ENCODE assay signal across 9 cellular contexts in genomic region chr16:68235882-68236803, GRCh38. TPM values are rescaled to one million over a fixed set of nuclear protein-coding genes. Genes with fewer than 3 reads are reported as not detected.
DNase-seq lines count a peak whose midpoint lies in the region; ATAC-seq, FAIRE-seq and TF ChIP-seq lines count a peak whose summit lies in the region.
"Had no signal": no experiment of that assay in that cellular context is flagged by ENCODE, and none has a peak within 500 bp of the region (broad histone marks: within the 10 kb centered on the region; RNA-seq: fewer than 3 reads in every experiment).

Gene ESRP2 (minus strand): TSS chr16:68236127. CDS start chr16:68236045, 82 bp downstream.

- ATAC-seq in Panc1 (peak; percentile 68), left lobe of liver (peak; percentile 56), HG03565 (IDR thresholded peaks at IDR 0.05; ENCODE audit: unreplicated experiment) (no peak), GM19023 (IDR thresholded peaks at IDR 0.05; ENCODE audit: unreplicated experiment) (no peak)

- peaks cover 2% of the 10 kb centered on the region for H3K27me3 Mint-ChIP-seq in activated CD4-positive, alpha-beta T cell treated with anti-CD3 and anti-CD28 coated beads, Interleukin-2, amount 10 ng/mL, durations not matched to agents 24 days and 14 days
- no peaks in the 10 kb centered on the region for H3K27me3 Mint-ChIP-seq in stimulated activated naive CD8-positive, alpha-beta T cell treated with anti-CD3 and anti-CD28 coated beads, Interleukin-15, Interleukin-2, amounts not matched to agents 100 ng/mL and 50 ng/mL, for 24 hours

- H3K27ac ChIP-seq in Panc1 (ENCODE audit: low read length) = peak within 1 kb of the TSS; percentile 93

- POLR2A ChIA-PET in Panc1 (lab: Charles Lee) = no interaction called here

- no peak for FAIRE-seq in bronchial epithelial cell (lab: Jason Lieb, UNC)
- FAIRE-seq: colon had no signal

- H3K36me3 Mint-ChIP-seq in activated CD4-positive, alpha-beta T cell treated with anti-CD3 and anti-CD28 coated beads, Interleukin-2, amount 10 ng/mL, durations not matched to agents 24 days and 14 days (ENCODE audit: low read depth) = peaks cover 4% of the 10 kb centered on the region
- no peaks in the 10 kb centered on the region for H3K36me3 Mint-ChIP-seq in stimulated activated naive CD8-positive, alpha-beta T cell treated with anti-CD3 and anti-CD28 coated beads, Interleukin-15, Interleukin-2, amounts not matched to agents 100 ng/mL and 50 ng/mL, for 24 hours (ENCODE audit: low read depth)

- H3K4me1 ChIP-seq in Panc1 (ENCODE audit: control insufficient read depth, insufficient read depth, low read length) = peaks cover 8% of the 10 kb centered on the region

- in situ Hi-C loops in Panc1 (cut with HindIII; ENCODE audit: low pct_unique_long_range_greater_than_20kb, low sequenced_read_pairs) = no loop called here

- H3K36me3 ChIP-seq in Panc1 (ENCODE audit: control insufficient read depth, insufficient read depth, low read length) (no peaks in the 10 kb centered on the region; the same call in 1 of the 2 replicates), bronchial epithelial cell (ENCODE audit: control insufficient read depth, insufficient read depth, low read length) (peaks cover 15% of the 10 kb centered on the region)

- H3K27me3 ChIP-seq in Panc1 (ENCODE audit: control insufficient read depth, insufficient read depth, low read length) (no peaks in the 10 kb centered on the region), bronchial epithelial cell (ENCODE audit: control insufficient read depth, insufficient read depth, low read length) (no peaks in the 10 kb centered on the region)

- H3K4me3 ChIP-seq in Panc1 (ENCODE audit: low read depth in 2 of 2, low read length in 2 of 2) = peak within 1 kb of the TSS; percentile 62 to 76
- peak within 1 kb of the TSS; percentile 88 for H3K4me3 ChIP-seq in bronchial epithelial cell (ENCODE audit: low read depth, low read length)

- CTCF ChIA-PET in Panc1 (lab: Charles Lee) = no interaction called here

- H3K4me3 Mint-ChIP-seq in activated CD4-positive, alpha-beta T cell treated with anti-CD3 and anti-CD28 coated beads, Interleukin-2, amount 10 ng/mL, durations not matched to agents 24 days and 14 days = peak within 1 kb of the TSS; percentile 92
- H3K4me3 Mint-ChIP-seq in stimulated activated naive CD8-positive, alpha-beta T cell treated with anti-CD3 and anti-CD28 coated beads, Interleukin-15, Interleukin-2, amounts not matched to agents 100 ng/mL and 50 ng/mL, for 24 hours = peak within 1 kb of the TSS; percentile 85

- no peak for TF ChIP-seq CTCF in Panc1 (IDR thresholded peaks at IDR 0.05)
- no peak for TF ChIP-seq CTCF in bronchial epithelial cell (IDR thresholded peaks at IDR 0.05; ENCODE audit: insufficient read depth, low read length, severe bottlenecking)

- BruUV-seq in Panc1 (replicated peaks; lab: Mats Ljungman, UMichigan) = no TSS peak

- H3K4me1 Mint-ChIP-seq in activated CD4-positive, alpha-beta T cell treated with anti-CD3 and anti-CD28 coated beads, Interleukin-2, amount 10 ng/mL, durations not matched to agents 24 days and 14 days = peaks cover 32% of the 10 kb centered on the region
- peaks cover 41% of the 10 kb centered on the region for H3K4me1 Mint-ChIP-seq in stimulated activated naive CD8-positive, alpha-beta T cell treated with anti-CD3 and anti-CD28 coated beads, Interleukin-15, Interleukin-2, amounts not matched to agents 100 ng/mL and 50 ng/mL, for 24 hours (ENCODE audit: low read depth)

- intact Hi-C loops in activated CD4-positive, alpha-beta T cell treated with anti-CD3 and anti-CD28 coated beads, Interleukin-2, amount 10 ng/mL, durations not matched to agents 24 days and 14 days (cut with micrococcal nuclease) = no loop called here
- intact Hi-C loops in Panc1 (cut with micrococcal nuclease; ENCODE audit: unreplicated experiment) = no loop called here

- no peaks in the 10 kb centered on the region for H3K9me3 ChIP-seq in Panc1 (ENCODE audit: control insufficient read depth, insufficient read depth, low read depth, low read length)

- DNase-seq in activated CD4-positive, alpha-beta T cell treated with anti-CD3 and anti-CD28 coated beads, Interleukin-2, amount 10 ng/mL, durations not matched to agents 24 days and 14 days = peak; percentile 82
- DNase-seq in activated CD4-positive, alpha-beta T cell treated with anti-CD3 and anti-CD28 coated beads, Interleukin-2, amount 50 U/mL, for 4 hours = no peak
- DNase-seq in Panc1 (ENCODE audit: low read depth, low spot score) (no peak), bronchial epithelial cell (ENCODE audit: low read depth) (peak; percentile 83), left lobe of liver (ENCODE audit: low spot score) (peak; percentile 97)

- no peaks in the 10 kb centered on the region for H3K9me3 Mint-ChIP-seq in activated CD4-positive, alpha-beta T cell treated with anti-CD3 and anti-CD28 coated beads, Interleukin-2, amount 10 ng/mL, durations not matched to agents 24 days and 14 days
- H3K9me3 Mint-ChIP-seq in stimulated activated naive CD8-positive, alpha-beta T cell treated with anti-CD3 and anti-CD28 coated beads, Interleukin-15, Interleukin-2, amounts not matched to agents 100 ng/mL and 50 ng/mL, for 24 hours = no peaks in the 10 kb centered on the region

- H3K27ac Mint-ChIP-seq in activated CD4-positive, alpha-beta T cell treated with anti-CD3 and anti-CD28 coated beads, Interleukin-2, amount 10 ng/mL, durations not matched to agents 24 days and 14 days = peak within 1 kb of the TSS; percentile 70
- H3K27ac Mint-ChIP-seq in stimulated activated naive CD8-positive, alpha-beta T cell treated with anti-CD3 and anti-CD28 coated beads, Interleukin-15, Interleukin-2, amounts not matched to agents 100 ng/mL and 50 ng/mL, for 24 hours = peak within 1 kb of the TSS; percentile 94

RNA-seq across cellular contexts. Expression of gene ESRP2, which starts in this region (rescaled TPM):
- total RNA-seq in activated CD4-positive, alpha-beta T cell treated with anti-CD3 and anti-CD28 coated beads, Interleukin-2, amount 10 ng/mL, durations not matched to agents 24 days and 14 days = 0.07 and 0.09 TPM in 2 replicates
- total RNA-seq in Panc1 (2021; ENCODE audit: unreplicated experiment) (27.0 TPM), bronchial epithelial cell (49.0 and 95.2 TPM in 2 replicates), left lobe of liver (78.9 TPM)
- polyA plus RNA-seq in Panc1 (2012; ENCODE audit: insufficient read length) = 18.5 TPM

Comparison
In these comparisons a context has a peak if more than half of its experiments do, and no peak if none do; other contexts are left out.
1. RNA of gene ESRP2 (total RNA-seq): 78.9 TPM in left lobe of liver (single experiment), 49.0 to 95.2 TPM in bronchial epithelial cell and 27.0 TPM in Panc1 (single experiment); 0.07 to 0.09 TPM in activated CD4-positive, alpha-beta T cell treated with anti-CD3 and anti-CD28 coated beads, Interleukin-2, amount 10 ng/mL, durations not matched to agents 24 days and 14 days; every median in the first group is over 10 times any median in the second.
2. Peak in DNase-seq in activated CD4-positive, alpha-beta T cell treated with anti-CD3 and anti-CD28 coated beads, Interleukin-2, amount 10 ng/mL, durations not matched to agents 24 days and 14 days; RNA of the gene not detected or under 1 TPM.
3. DNase-seq: peak in bronchial epithelial cell (single experiment) and left lobe of liver (single experiment); none in activated CD4-positive, alpha-beta T cell treated with anti-CD3 and anti-CD28 coated beads, Interleukin-2, amount 50 U/mL, for 4 hours (0 of 2) and Panc1 (single experiment).
4. ATAC-seq: peak in Panc1 (single experiment) and left lobe of liver (single experiment); none in HG03565 (single experiment) and GM19023 (single experiment).